18 cellular contexts compared by ENCODE assay signal in genomic region chr5:14297697-14298096, GRCh38.
A peak's percentile ranks its signal among the peaks of the same experiment; 100 is the strongest.
DNase-seq lines count a peak whose midpoint lies in the region; ATAC-seq, FAIRE-seq and TF ChIP-seq lines count a peak whose summit lies in the region.
"Had no signal": no experiment of that assay in that cellular context is flagged by ENCODE, and none has a peak within 500 bp of the region (broad histone marks: within the 10 kb centered on the region; RNA-seq: fewer than 3 reads in every experiment).

No MANE protein-coding gene starts in this region.

- H3K4me3 ChIP-seq in heart left ventricle (no peak overlapping the region), astrocyte (ENCODE audit: insufficient read depth, low read depth, low read length) (no peak overlapping the region), esophagus muscularis mucosa (no peak overlapping the region), gastrocnemius medialis (no peak overlapping the region)
- H3K4me3 ChIP-seq: HAP-1, K562 had no signal

- no peaks in the 10 kb centered on the region for H3K9me3 ChIP-seq in heart left ventricle
- no peaks in the 10 kb centered on the region for H3K9me3 ChIP-seq in astrocyte (ENCODE audit: insufficient read depth, low read depth, low read length)
- H3K9me3 ChIP-seq in esophagus muscularis mucosa = no peaks in the 10 kb centered on the region
- no peaks in the 10 kb centered on the region for H3K9me3 ChIP-seq in gastrocnemius medialis
- H3K9me3 ChIP-seq: HAP-1 had no signal

- TF ChIP-seq EP300 in esophagus muscularis mucosa (IDR thresholded peaks at IDR 0.05) = no peak

- H3K27ac ChIP-seq in heart left ventricle (peak overlapping the region in 8 of 12 donors; percentile 53 to 81 (median 69)), astrocyte (ENCODE audit: low read depth, low read length) (no peak overlapping the region), esophagus muscularis mucosa (replicated peaks in 1 of 4) (peak overlapping the region in 3 of 4 donors; percentile 2 to 42 (median 4)), gastrocnemius medialis (peak overlapping the region; percentile 50 to 69 (median 58))

- WGBS in heart left ventricle, 4 donors = 85 to 91% (median 89%) methylated on average over 9 of the region's 9 CpGs
- 78% methylated on average over 7 of the region's 9 CpGs for WGBS in esophagus muscularis mucosa

- FAIRE-seq in astrocyte (lab: Jason Lieb, UNC) = no peak
- FAIRE-seq: GM19239, K562, RCC 7860 had no signal

- TF ChIP-seq POLR2A in heart left ventricle (IDR thresholded peaks at IDR 0.05) (no peak), esophagus muscularis mucosa (IDR thresholded peaks at IDR 0.05; ENCODE audit: low read depth) (no peak), gastrocnemius medialis (IDR thresholded peaks at IDR 0.05) (no peak)

- H3K4me1 ChIP-seq in heart left ventricle = peaks cover 0 to 62% (median 9%) of the 10 kb centered on the region in 12 donors
- peaks cover 4% of the 10 kb centered on the region for H3K4me1 ChIP-seq in astrocyte (ENCODE audit: insufficient read depth, low read length)
- peaks cover 29 to 47% (median 39%) of the 10 kb centered on the region in 4 donors for H3K4me1 ChIP-seq in esophagus muscularis mucosa
- H3K4me1 ChIP-seq in gastrocnemius medialis = peaks cover 58 to 63% of the 10 kb centered on the region in 2 donors
- H3K4me1 ChIP-seq: HAP-1 had no signal

- H3K4me3 Mint-ChIP-seq in astrocyte (ENCODE audit: unreplicated experiment) = no peak overlapping the region
- H3K4me3 Mint-ChIP-seq: CD4-positive, alpha-beta memory T cell had no signal

- ATAC-seq in heart left ventricle (peak in 2 of 4 donors; percentile 27 to 30), gastrocnemius medialis (no peak), HG03342 (IDR thresholded peaks at IDR 0.05; ENCODE audit: unreplicated experiment) (no peak), HG02623 (IDR thresholded peaks at IDR 0.05; ENCODE audit: unreplicated experiment) (no peak)
- ATAC-seq: K562 had no signal

- H3K9ac ChIP-seq in astrocyte (ENCODE audit: low read length) = no peak overlapping the region

- H3K36me3 Mint-ChIP-seq in astrocyte (ENCODE audit: low read depth, unreplicated experiment) = peaks cover 24% of the 10 kb centered on the region
- H3K36me3 Mint-ChIP-seq: CD4-positive, alpha-beta memory T cell had no signal

- H3K27ac Mint-ChIP-seq in astrocyte (ENCODE audit: unreplicated experiment) = peak overlapping the region; percentile 38

- TF ChIP-seq CTCF in heart left ventricle (IDR thresholded peaks at IDR 0.05) = no peak
- no peak for TF ChIP-seq CTCF in astrocyte (IDR thresholded peaks at IDR 0.05; ENCODE audit: insufficient read depth, low read depth, low read length)
- no peak for TF ChIP-seq CTCF in esophagus muscularis mucosa (IDR thresholded peaks at IDR 0.05)
- no peak for TF ChIP-seq CTCF in gastrocnemius medialis (IDR thresholded peaks at IDR 0.05 in 4 of 5, conservative IDR thresholded peaks at IDR 0.05 in 1 of 5)

- H3K27me3 Mint-ChIP-seq in astrocyte (ENCODE audit: low read depth, unreplicated experiment) = no peaks in the 10 kb centered on the region

- no peak overlapping the region for H3K4me2 ChIP-seq in astrocyte (ENCODE audit: low read length)

- H4K20me1 ChIP-seq in astrocyte (ENCODE audit: insufficient read depth, low read length) = peaks cover 84% of the 10 kb centered on the region

- DNase-seq in heart left ventricle (no peak), cardiac septum (ENCODE audit: low spot score) (no peak), astrocyte (ENCODE audit: low read depth) (no peak), esophagus muscularis mucosa (ENCODE audit: extremely low spot score) (no peak), gastrocnemius medialis (no peak), SIG-M5 treated with dmso at 0.1 percent for 504 hours (lab: John Stamatoyannopoulos, UW; ENCODE audit: unreplicated experiment) (no peak)
- DNase-seq: CD4-positive, alpha-beta memory T cell; NCI-H1417 treated with DMSO at 0.1 percent for 48 hours; NCI-H1930; NCI-H2171 treated with DMSO at 0.1 percent for 48 hours; NCI-H82; SIG-M5 had no signal

- peaks cover 20% of the 10 kb centered on the region for H3K4me1 Mint-ChIP-seq in astrocyte (ENCODE audit: low read depth, unreplicated experiment)

- H3K79me2 ChIP-seq in astrocyte (ENCODE audit: insufficient read depth, low read length) = peaks cover 100% of the 10 kb centered on the region

- peaks cover 0 to 52% (median 39%) of the 10 kb centered on the region in 9 donors for H3K36me3 ChIP-seq in heart left ventricle
- peaks cover 76% of the 10 kb centered on the region for H3K36me3 ChIP-seq in astrocyte (ENCODE audit: insufficient read depth, low read length)
- H3K36me3 ChIP-seq in esophagus muscularis mucosa = peaks cover 7 to 64% (median 31%) of the 10 kb centered on the region in 4 donors
- peaks cover 0 to 8% of the 10 kb centered on the region in 2 donors for H3K36me3 ChIP-seq in gastrocnemius medialis

- no peak overlapping the region for H2AFZ ChIP-seq in astrocyte (ENCODE audit: low read depth, low read length)

- H3K9me3 Mint-ChIP-seq in astrocyte (ENCODE audit: unreplicated experiment) = no peaks in the 10 kb centered on the region
- H3K9me3 Mint-ChIP-seq: CD4-positive, alpha-beta memory T cell had no signal

- intact Hi-C loops in heart left ventricle (cut with DNase I) = no loop called here
- intact Hi-C loops in cardiac septum (cut with DNase I) = no loop called here
- intact Hi-C loops in esophagus muscularis mucosa (cut with DNase I) = no loop called here
- intact Hi-C loops in gastrocnemius medialis (cut with DNase I; ENCODE audit: low total_unique reads) = no loop called here

- in situ Hi-C loops in gastrocnemius medialis (cut with MboI; ENCODE audit: low sequenced_read_pairs in 4 of 4) = loop anchor here in 1 of 4 donors (25.0 kb wide), 1 partner anchor 310 kb away; no protein-coding TSS in a partner anchor

- no peaks in the 10 kb centered on the region for H3K27me3 ChIP-seq in heart left ventricle
- H3K27me3 ChIP-seq in astrocyte (ENCODE audit: insufficient read depth, low read length) = no peaks in the 10 kb centered on the region
- H3K27me3 ChIP-seq in esophagus muscularis mucosa = no peaks in the 10 kb centered on the region
- no peaks in the 10 kb centered on the region for H3K27me3 ChIP-seq in gastrocnemius medialis
